ENCODE assay signal across 12 cellular contexts in genomic region chr20:57481281-57481711, GRCh38. TPM values are rescaled to one million over a fixed set of nuclear protein-coding genes. Genes with fewer than 3 reads are reported as not detected.
A peak's percentile ranks its signal among the peaks of the same experiment; 100 is the strongest.
DNase-seq lines count a peak whose midpoint lies in the region; ATAC-seq, FAIRE-seq and TF ChIP-seq lines count a peak whose summit lies in the region.
"Had no signal": no experiment of that assay in that cellular context is flagged by ENCODE, and none has a peak within 500 bp of the region (broad histone marks: within the 10 kb centered on the region; RNA-seq: fewer than 3 reads in every experiment).

No MANE protein-coding gene starts in this region.

- POLR2A ChIA-PET in CD8-positive, alpha-beta memory T cell (lab: Charles Lee): interaction anchor here (0.5 kb wide), 1 partner anchor 54 kb away, joined by 5 read pairs; no protein-coding TSS in a partner anchor

- no peak for TF ChIP-seq CTCF in endothelial cell (IDR thresholded peaks at IDR 0.05; ENCODE audit: unreplicated experiment)

- H3K9me3 ChIP-seq in CD8-positive, alpha-beta memory T cell (ENCODE audit: low read length): no peaks in the 10 kb centered on the region

- H3K4me1 Mint-ChIP-seq in CD8-positive, alpha-beta memory T cell: peaks cover 0 to 24% (median 3%) of the 10 kb centered on the region in 3 donors
- peaks cover 6% of the 10 kb centered on the region for H3K4me1 Mint-ChIP-seq in endothelial cell (ENCODE audit: unreplicated experiment)

- H3K27ac ChIP-seq in CD8-positive, alpha-beta memory T cell (ENCODE audit: low read depth, low read length): no peak overlapping the region

- H3K27me3 ChIP-seq in CD8-positive, alpha-beta memory T cell (ENCODE audit: insufficient read depth, low read length, poor library complexity, severe bottlenecking): no peaks in the 10 kb centered on the region

- H3K4me3 ChIP-seq in CD8-positive, alpha-beta memory T cell (ENCODE audit: low read length): peak overlapping the region; percentile 19

- FAIRE-seq in H54 (lab: Jason Lieb, UNC): no peak
- FAIRE-seq: TTC549 had no signal

- H3K9me3 Mint-ChIP-seq in CD8-positive, alpha-beta memory T cell: no peaks in the 10 kb centered on the region
- no peaks in the 10 kb centered on the region for H3K9me3 Mint-ChIP-seq in endothelial cell (ENCODE audit: unreplicated experiment)
- H3K9me3 Mint-ChIP-seq: central memory CD8-positive, alpha-beta T cell had no signal

- H3K4me3 Mint-ChIP-seq in CD8-positive, alpha-beta memory T cell: peak overlapping the region in 1 of 7 donors; percentile 27
- no peak overlapping the region for H3K4me3 Mint-ChIP-seq in endothelial cell (ENCODE audit: unreplicated experiment)
- H3K4me3 Mint-ChIP-seq: central memory CD8-positive, alpha-beta T cell had no signal

- peak; percentile 9 for ATAC-seq in GM21367 (IDR thresholded peaks at IDR 0.05; ENCODE audit: unreplicated experiment)
- ATAC-seq in HG03378 (IDR thresholded peaks at IDR 0.05; ENCODE audit: unreplicated experiment): peak; percentile 20

- no peak for TF ChIP-seq POLR2A in H54 (IDR thresholded peaks at IDR 0.05; ENCODE audit: low read depth, low read length)

- no peak for DNase-seq in CD8-positive, alpha-beta memory T cell
- DNase-seq in germinal center (ENCODE audit: low spot score) (peak; percentile 87), endothelial cell (ENCODE audit: low spot score) (no peak), GM03348 (ENCODE audit: low spot score) (no peak), NCI-H2196 (lab: John Stamatoyannopoulos, UW; ENCODE audit: unreplicated experiment) (no peak), H54 (ENCODE audit: insufficient read length, low spot score) (no peak)
- DNase-seq: DMS153; stimulated activated CD4-positive, alpha-beta T cell treated with anti-CD3 and anti-CD28 coated beads, Interleukin-15, amount 100 ng/mL, for 24 hours had no signal

- peak overlapping the region in 1 of 8 donors; percentile 65 for H3K27ac Mint-ChIP-seq in CD8-positive, alpha-beta memory T cell
- H3K27ac Mint-ChIP-seq in endothelial cell (ENCODE audit: unreplicated experiment): no peak overlapping the region

- H3K27me3 Mint-ChIP-seq in CD8-positive, alpha-beta memory T cell: peaks cover 5 to 17% of the 10 kb centered on the region in 2 donors
- no peaks in the 10 kb centered on the region for H3K27me3 Mint-ChIP-seq in endothelial cell (ENCODE audit: unreplicated experiment)

- peaks cover 27% of the 10 kb centered on the region for H3K4me1 ChIP-seq in CD8-positive, alpha-beta memory T cell (ENCODE audit: insufficient read depth, low read length)

- no peaks in the 10 kb centered on the region for H3K36me3 Mint-ChIP-seq in CD8-positive, alpha-beta memory T cell
- H3K36me3 Mint-ChIP-seq in endothelial cell (ENCODE audit: low read depth, unreplicated experiment): no peaks in the 10 kb centered on the region

- H3K36me3 ChIP-seq in CD8-positive, alpha-beta memory T cell (ENCODE audit: insufficient read depth, low read length): no peaks in the 10 kb centered on the region

- CTCF ChIA-PET in CD8-positive, alpha-beta memory T cell (lab: Charles Lee): interaction anchor here (0.8 to 1.5 kb wide), 2 partner anchors 92 to 97 kb away, joined by 3 read pairs; no protein-coding TSS in a partner anchor

RNA-seq across cellular contexts. Expression of gene CTCFL, which starts 43.6 kb away (rescaled TPM):
- total RNA-seq in CD8-positive, alpha-beta memory T cell: not detected
- polyA plus RNA-seq in CD8-positive, alpha-beta memory T cell: not detected
- 0.21 TPM for total RNA-seq in endothelial cell (ENCODE audit: unreplicated experiment)
